14 cellular contexts compared by ENCODE assay signal in the genomic region with DNA sequence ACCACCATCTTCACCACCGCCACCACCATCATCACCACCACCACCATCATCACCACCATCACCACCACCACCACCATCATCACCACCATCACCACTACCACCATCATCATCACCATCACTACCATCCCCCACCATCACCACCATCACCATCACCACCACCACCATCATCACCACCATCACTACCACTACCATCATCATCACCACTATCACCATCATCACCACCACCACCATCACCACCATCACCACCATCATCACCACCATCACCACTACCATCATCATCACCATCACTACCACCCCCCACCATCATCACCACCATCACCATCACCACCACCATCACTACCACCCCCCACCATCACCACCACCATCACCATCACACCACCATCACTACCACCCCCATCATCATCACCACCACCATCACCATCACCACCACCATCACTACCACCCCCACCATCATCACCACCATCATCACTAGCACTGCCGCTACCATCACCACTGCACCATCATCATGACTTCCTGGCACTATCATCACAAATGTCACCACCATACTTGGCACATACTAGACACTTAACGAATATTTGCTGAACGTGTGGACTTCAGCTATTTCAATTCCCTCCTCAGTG. TPM values are rescaled to one million over a fixed set of nuclear protein-coding genes. Genes with fewer than 3 reads are reported as not detected.
"Had no signal": no experiment of that assay in that cellular context is flagged by ENCODE, and none has a peak within 500 bp of the region (broad histone marks: within the 10 kb centered on the region; RNA-seq: fewer than 3 reads in every experiment).

No MANE protein-coding gene starts in this region.

- H3K27ac ChIP-seq: coronary artery, hepatocyte, tibial nerve had no signal

- H3K27me3 ChIP-seq: hepatocyte, tibial nerve had no signal

- H3K4me1 Mint-ChIP-seq: naive thymus-derived CD4-positive, alpha-beta T cell; nephron progenitor cell had no signal

- H3K79me2 ChIP-seq: hepatocyte had no signal

- H3K4me3 ChIP-seq: coronary artery, hepatocyte, smooth muscle cell, tibial nerve had no signal

- H3K9me3 ChIP-seq: tibial nerve had no signal

- H3K27ac Mint-ChIP-seq: nephron progenitor cell had no signal

- H3K36me3 ChIP-seq: tibial nerve had no signal

- H3K4me2 ChIP-seq: hepatocyte, smooth muscle cell had no signal

- H3K4me3 Mint-ChIP-seq: naive thymus-derived CD4-positive, alpha-beta T cell; nephron progenitor cell had no signal

- DNase-seq: central memory CD4-positive, alpha-beta T cell; effector CD4-positive, alpha-beta T cell; head of caudate nucleus; naive thymus-derived CD4-positive, alpha-beta T cell; nephron progenitor cell; posterior cingulate gyrus; right cardiac atrium; stimulated activated CD4-positive, alpha-beta T cell treated with anti-CD3 and anti-CD28 coated beads, Interleukin-2, amount 100 ng/mL, for 48 hours; stimulated activated naive CD8-positive, alpha-beta T cell treated with anti-CD3 and anti-CD28 coated beads, Interleukin-15, Interleukin-2, amounts not matched to agents 100 U/mL and 50 U/mL, for 24 hours had no signal

- H2AFZ ChIP-seq: hepatocyte had no signal

- H3K4me1 ChIP-seq: tibial nerve had no signal

- ATAC-seq: esophagus mucosa; naive thymus-derived CD4-positive, alpha-beta T cell; right cardiac atrium; stimulated activated naive CD8-positive, alpha-beta T cell treated with anti-CD3 and anti-CD28 coated beads, Interleukin-15, Interleukin-2, amounts not matched to agents 100 U/mL and 50 U/mL, for 24 hours had no signal

RNA-seq across cellular contexts. Expression of a gene that starts 25.3 kb away (rescaled TPM):
- polyA plus RNA-seq: naive thymus-derived CD4-positive, alpha-beta T cell had no signal
